ENCODE assay signal across 9 cellular contexts in the genomic region with DNA sequence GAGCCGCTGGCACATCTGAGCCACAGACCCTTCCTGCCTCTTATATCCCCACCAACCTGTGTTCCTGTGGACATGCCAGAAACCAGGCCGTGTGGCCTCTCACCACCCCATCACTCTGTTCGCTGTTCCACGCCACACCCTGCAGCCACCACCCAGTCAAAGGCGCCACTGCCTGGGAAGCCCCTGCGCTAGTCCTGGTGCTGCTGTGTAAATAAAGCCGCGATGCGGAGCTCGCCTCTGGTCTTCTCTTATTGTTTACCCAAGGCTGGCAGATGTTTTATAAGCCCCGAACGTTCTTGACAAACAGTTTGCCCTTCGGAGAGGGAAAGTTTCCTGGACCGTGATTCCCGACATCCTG.
DNase-seq lines count a peak whose midpoint lies in the region; ATAC-seq and TF ChIP-seq lines count a peak whose summit lies in the region.
"Had no signal": no experiment of that assay in that cellular context is flagged by ENCODE, and none has a peak within 500 bp of the region (broad histone marks: within the 10 kb centered on the region; RNA-seq: fewer than 3 reads in every experiment).

No MANE protein-coding gene starts in this region.

- TF ChIP-seq CTCF in CD14-positive monocyte (IDR thresholded peaks at IDR 0.05): no peak
- TF ChIP-seq CTCF in chondrocyte (IDR thresholded peaks at IDR 0.05): no peak
- TF ChIP-seq CTCF in neural crest cell (conservative IDR thresholded peaks at IDR 0.05): no peak

- H3K4me3 Mint-ChIP-seq in CD14-positive monocyte (peak overlapping the region; percentile 66 to 79), chondrocyte (ENCODE audit: unreplicated experiment) (peak overlapping the region; percentile 50), neural crest cell (peak overlapping the region; percentile 11)
- H3K4me3 Mint-ChIP-seq: stimulated activated naive CD8-positive, alpha-beta T cell treated with anti-CD3 and anti-CD28 coated beads, Interleukin-15, amount 100 ng/mL, for 72 hours had no signal

- peaks cover 2 to 6% of the 10 kb centered on the region in 2 donors for H3K36me3 Mint-ChIP-seq in CD14-positive monocyte
- H3K36me3 Mint-ChIP-seq in chondrocyte (ENCODE audit: low read depth): peaks cover 1% of the 10 kb centered on the region
- H3K36me3 Mint-ChIP-seq in neural crest cell (ENCODE audit: low read depth): no peaks in the 10 kb centered on the region

- H3K9me3 Mint-ChIP-seq in CD14-positive monocyte (peaks cover 0 to 2% (median 0%) of the 10 kb centered on the region in 7 donors), chondrocyte (ENCODE audit: low read depth) (no peaks in the 10 kb centered on the region), neural crest cell (no peaks in the 10 kb centered on the region)
- H3K9me3 Mint-ChIP-seq: stimulated activated naive CD8-positive, alpha-beta T cell treated with anti-CD3 and anti-CD28 coated beads, Interleukin-15, amount 100 ng/mL, for 72 hours had no signal

- intact Hi-C loops in CD14-positive monocyte (cut with micrococcal nuclease): no loop called here

- H3K27me3 Mint-ChIP-seq in CD14-positive monocyte (ENCODE audit: low read depth in 3 of 3) (peaks cover 0 to 2% (median 2%) of the 10 kb centered on the region in 3 donors), chondrocyte (ENCODE audit: low read depth) (no peaks in the 10 kb centered on the region), neural crest cell (ENCODE audit: low read depth) (no peaks in the 10 kb centered on the region)
- H3K27me3 Mint-ChIP-seq: stimulated activated naive CD8-positive, alpha-beta T cell treated with anti-CD3 and anti-CD28 coated beads, Interleukin-15, amount 100 ng/mL, for 72 hours had no signal

- H3K4me1 Mint-ChIP-seq in CD14-positive monocyte: peaks cover 43% of the 10 kb centered on the region
- H3K4me1 Mint-ChIP-seq in chondrocyte (ENCODE audit: low read depth): peaks cover 13% of the 10 kb centered on the region
- peaks cover 17% of the 10 kb centered on the region for H3K4me1 Mint-ChIP-seq in neural crest cell
- H3K4me1 Mint-ChIP-seq: stimulated activated naive CD8-positive, alpha-beta T cell treated with anti-CD3 and anti-CD28 coated beads, Interleukin-15, amount 100 ng/mL, for 72 hours had no signal

- no peak for ATAC-seq in GM18511 (IDR thresholded peaks at IDR 0.05; ENCODE audit: unreplicated experiment)
- ATAC-seq: stimulated activated naive CD8-positive, alpha-beta T cell treated with anti-CD3 and anti-CD28 coated beads, Interleukin-15, amount 100 ng/mL, for 72 hours had no signal

- DNase-seq in CD14-positive monocyte (ENCODE audit: low spot score) (peak; percentile 43), NCI-H2029 treated with DMSO at 0.1 percent for 48 hours (lab: John Stamatoyannopoulos, UW) (peak; percentile 15), chondrocyte (ENCODE audit: low spot score) (peak; percentile 76), neural crest cell (ENCODE audit: low read depth, low spot score) (no peak), epidermal melanocyte (ENCODE audit: insufficient read length, low spot score) (no peak)
- no peak for DNase-seq in stimulated activated CD4-positive, alpha-beta T cell treated with anti-CD3 and anti-CD28 coated beads, Interleukin-2, amount 100 ng/mL, for 24 hours
- no peak for DNase-seq in activated CD8-positive, alpha-beta memory T cell treated with anti-CD3 and anti-CD28 coated beads for 24 hours
- DNase-seq: stimulated activated naive CD8-positive, alpha-beta T cell treated with anti-CD3 and anti-CD28 coated beads, Interleukin-15, amount 100 ng/mL, for 72 hours had no signal

- H3K27ac Mint-ChIP-seq in CD14-positive monocyte: peak overlapping the region; percentile 84 to 92 (median 91)
- peak overlapping the region; percentile 54 for H3K27ac Mint-ChIP-seq in chondrocyte (ENCODE audit: unreplicated experiment)
- H3K27ac Mint-ChIP-seq in neural crest cell (ENCODE audit: unreplicated experiment): no peak overlapping the region

Comparison
In these comparisons a context has a peak if more than half of its experiments do, and no peak if none do; other contexts are left out.
1. DNase-seq: peak in CD14-positive monocyte (single experiment), NCI-H2029 treated with DMSO at 0.1 percent for 48 hours (single experiment) and chondrocyte (single experiment); none in neural crest cell (single experiment), stimulated activated CD4-positive, alpha-beta T cell treated with anti-CD3 and anti-CD28 coated beads, Interleukin-2, amount 100 ng/mL, for 24 hours (0 of 2), activated CD8-positive, alpha-beta memory T cell treated with anti-CD3 and anti-CD28 coated beads for 24 hours (single experiment) and epidermal melanocyte (single experiment).
2. H3K4me3 Mint-ChIP-seq: peak in every context shown above with its lines; median percentile 72 in CD14-positive monocyte; 50 in chondrocyte; 11 in neural crest cell.